Comparison of ENCODE assay signal across 18 cellular contexts in the genomic region with DNA sequence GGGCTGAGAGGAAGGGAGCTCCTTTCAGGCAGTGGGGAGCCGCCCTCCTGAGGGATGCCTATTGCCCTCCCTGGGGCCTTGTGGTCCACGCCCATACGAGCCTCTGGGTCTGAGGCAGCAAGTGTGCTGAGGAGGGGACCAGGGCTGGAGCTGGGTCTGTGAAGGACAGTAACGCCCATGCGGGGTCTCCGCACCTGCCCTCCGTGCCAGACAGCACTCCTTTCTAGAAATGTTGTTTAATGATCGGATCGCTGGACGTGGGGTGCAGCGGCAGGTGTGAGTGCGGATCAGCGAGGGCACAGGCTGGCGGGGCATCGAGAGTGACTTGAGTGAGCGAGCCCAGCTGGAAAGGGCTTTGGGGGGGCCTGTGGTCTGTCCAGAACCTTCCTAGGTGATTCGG.
DNase-seq lines count a peak whose midpoint lies in the region; ATAC-seq, FAIRE-seq and TF ChIP-seq lines count a peak whose summit lies in the region.
"Had no signal": no experiment of that assay in that cellular context is flagged by ENCODE, and none has a peak within 500 bp of the region (broad histone marks: within the 10 kb centered on the region; RNA-seq: fewer than 3 reads in every experiment).

No MANE protein-coding gene starts in this region.

- peak overlapping the region in 1 of 2 experiments; percentile 45; a peak in 2 of 4 replicates for H3K9ac ChIP-seq in K562 (ENCODE audit: insufficient read depth in 1 of 2, low read depth in 2 of 2, low read length in 2 of 2)

- CTCF ChIA-PET in HEK293 (lab: Yijun Ruan, JAX) = no interaction called here
- CTCF ChIA-PET in K562 (lab: Yijun Ruan, JAX; ENCODE audit: low intra/inter-chr PET ratio) = no interaction called here

- no peak for TF ChIP-seq POLR2A in K562 (conservative IDR thresholded peaks at IDR 0.05)

- no peaks in the 10 kb centered on the region for H3K27me3 Mint-ChIP-seq in osteocyte (ENCODE audit: unreplicated experiment)

- no peak overlapping the region for H3K27ac Mint-ChIP-seq in osteocyte (ENCODE audit: unreplicated experiment)
- H3K27ac Mint-ChIP-seq: CD4-positive, alpha-beta T cell had no signal

- H3K27ac ChIP-seq in right cardiac atrium (ENCODE audit: low read length) (no peak overlapping the region), HEK293 (ENCODE audit: extremely low read depth, low read depth, low read length) (no peak overlapping the region), K562 (ENCODE audit: extremely low read depth, low read depth, low read length) (no peak overlapping the region)
- no peak overlapping the region for H3K27ac ChIP-seq in effector memory CD4-positive, alpha-beta T cell (ENCODE audit: insufficient read depth, low read length, poor library complexity, severe bottlenecking)

- ATAC-seq in right cardiac atrium (no peak), Right ventricle myocardium inferior (no peak), K562 (no peak)
- ATAC-seq: GM12878 had no signal

- H4K20me1 ChIP-seq in K562 (replicated peaks; ENCODE audit: control insufficient read depth, insufficient read depth, low read length) = 0 out of 2 replicates have a peak, but pooled peaks cover 3% of the 10 kb centered on the region

- H3K9me3 ChIP-seq in right cardiac atrium (ENCODE audit: control insufficient read depth, low read length) (no peaks in the 10 kb centered on the region), HEK293 (ENCODE audit: control insufficient read depth, insufficient read depth, low read depth, low read length) (no peaks in the 10 kb centered on the region), K562 (replicated peaks; ENCODE audit: control insufficient read depth, insufficient read depth, low read depth, low read length) (no peaks in the 10 kb centered on the region)
- no peaks in the 10 kb centered on the region for H3K9me3 ChIP-seq in effector memory CD4-positive, alpha-beta T cell (ENCODE audit: control insufficient read depth, low read length)
- H3K9me3 ChIP-seq: BE2C had no signal

- WGBS in right cardiac atrium = 96% methylated on average over 17 of the region's 17 CpGs
- 88% methylated on average over 17 of the region's 17 CpGs for WGBS in K562 (ENCODE audit: insufficient coverage, low coverage, missing lambda C conversion rate)

- no peak for FAIRE-seq in K562 (lab: Jason Lieb, UNC)
- FAIRE-seq: GM12878, RCC 7860 had no signal

- in situ Hi-C loops in K562 (cut with MboI) = no loop called here

- no peaks in the 10 kb centered on the region for H3K9me3 Mint-ChIP-seq in osteocyte (ENCODE audit: unreplicated experiment)
- H3K9me3 Mint-ChIP-seq: CD4-positive, alpha-beta T cell had no signal

- H3K4me3 ChIP-seq in right cardiac atrium (ENCODE audit: low read length) (no peak overlapping the region), HEK293 (ENCODE audit: low read depth, low read length) (no peak overlapping the region), K562 (no peak overlapping the region)
- H3K4me3 ChIP-seq in effector memory CD4-positive, alpha-beta T cell (ENCODE audit: insufficient read depth, low read depth, low read length, poor library complexity, severe bottlenecking) = no peak overlapping the region
- H3K4me3 ChIP-seq: GM12878 had no signal

- intact Hi-C loops in right cardiac atrium (cut with DNase I) = no loop called here
- intact Hi-C loops in Right ventricle myocardium inferior (cut with DNase I) = loop anchor here (5.0 kb wide), 1 partner anchor 73 kb away; no protein-coding TSS in a partner anchor
- intact Hi-C loops in K562 (cut with micrococcal nuclease) = no loop called here

- POLR2A ChIA-PET in HEK293 (lab: Yijun Ruan, JAX) (no interaction called here), K562 (lab: Yijun Ruan, JAX) (interaction anchor here (0.6 kb wide), 1 partner anchor 30 kb away, joined by 3 read pairs; no protein-coding TSS in a partner anchor)

- no peaks in the 10 kb centered on the region for H3K9me1 ChIP-seq in K562 (ENCODE audit: control insufficient read depth, insufficient read depth, low read length)

- no peak overlapping the region for H3K4me3 Mint-ChIP-seq in osteocyte (ENCODE audit: unreplicated experiment)
- H3K4me3 Mint-ChIP-seq: CD4-positive, alpha-beta T cell had no signal

- no peak for TF ChIP-seq EP300 in K562 (IDR thresholded peaks at IDR 0.05; ENCODE audit: low read length)

- H3K36me3 Mint-ChIP-seq in osteocyte (ENCODE audit: unreplicated experiment) = no peaks in the 10 kb centered on the region

- H3K79me2 ChIP-seq in K562 (ENCODE audit: control insufficient read depth, insufficient read depth, low read length) = peaks cover 11% of the 10 kb centered on the region

- no peak for TF ChIP-seq RAD21 in K562 (CRISPR knock-in tag; conservative IDR thresholded peaks at IDR 0.05 in 1 of 2, IDR thresholded peaks at IDR 0.05 in 1 of 2)

- no peak overlapping the region for H3K4me2 ChIP-seq in K562 (ENCODE audit: insufficient read depth, low read length)

- BruUV-seq in K562 (replicated peaks; lab: Mats Ljungman, UMichigan) = no TSS peak

- no peak for TF ChIP-seq CTCF in HEK293 (tag by site-specific recombination; IDR thresholded peaks at IDR 0.05)
- TF ChIP-seq CTCF in K562 (IDR thresholded peaks at IDR 0.05 in 2 of 3, conservative IDR thresholded peaks at IDR 0.05 in 1 of 3; ENCODE audit: insufficient read depth in 2 of 3, low read depth in 1 of 3, low read length in 3 of 3) = no peak
- no peak for TF ChIP-seq CTCF in osteocyte (IDR thresholded peaks at IDR 0.05)

- DNase-seq in right cardiac atrium (peak in 2 of 3 donors; percentile 38 to 49), Right ventricle myocardium inferior (ENCODE audit: missing footprints) (no peak), K562 (ENCODE audit: extremely low read depth in 1 of 4, low spot score in 3 of 4) (no peak), osteocyte (ENCODE audit: extremely low spot score, unreplicated experiment) (no peak), dermis blood vessel endothelial cell (no peak)
- DNase-seq in effector memory CD4-positive, alpha-beta T cell = no peak
- DNase-seq: BE2C; CD4-positive, alpha-beta T cell; DND-41; HCEC 1CT; KG1; NCI-H1105; NCI-H146; NCI-H2029; NCI-H748 treated with DMSO at 0.1 percent for 48 hours had no signal

- no peaks in the 10 kb centered on the region for H3K4me1 ChIP-seq in right cardiac atrium (ENCODE audit: control insufficient read depth, insufficient read depth, low read length)
- H3K4me1 ChIP-seq in HEK293 (ENCODE audit: control insufficient read depth, insufficient read depth, low read length) = peaks cover 2% of the 10 kb centered on the region; the same call in 1 of the 2 replicates
- peaks cover 9 to 85% of the 10 kb centered on the region in 2 experiments; a peak in 3 of 5 replicates for H3K4me1 ChIP-seq in K562 (replicated peaks in 1 of 2; ENCODE audit: control insufficient read depth in 2 of 2, insufficient read depth in 2 of 2, low read length in 2 of 2)
- peaks cover 30% of the 10 kb centered on the region for H3K4me1 ChIP-seq in effector memory CD4-positive, alpha-beta T cell (ENCODE audit: control insufficient read depth, insufficient read depth, low read length, poor library complexity, severe bottlenecking)
- H3K4me1 ChIP-seq: BE2C had no signal

- H3K4me1 Mint-ChIP-seq in osteocyte (ENCODE audit: unreplicated experiment) = no peaks in the 10 kb centered on the region

- H2AFZ ChIP-seq in K562 (ENCODE audit: low read depth, low read length) = no peak overlapping the region

- H3K36me3 ChIP-seq in HEK293 (ENCODE audit: control insufficient read depth in 2 of 2, insufficient read depth in 1 of 2, low read length in 2 of 2) (no peaks in the 10 kb centered on the region), K562 (ENCODE audit: control insufficient read depth, insufficient read depth, low read length) (peaks cover 16% of the 10 kb centered on the region; the same call in 1 of the 3 replicates)
- no peaks in the 10 kb centered on the region for H3K36me3 ChIP-seq in effector memory CD4-positive, alpha-beta T cell (ENCODE audit: control insufficient read depth, insufficient read depth, low read length)
- H3K36me3 ChIP-seq: BE2C had no signal

- H3K27me3 ChIP-seq in right cardiac atrium (ENCODE audit: control insufficient read depth, insufficient read depth) (no peaks in the 10 kb centered on the region), K562 (ENCODE audit: control insufficient read depth in 2 of 2, insufficient read depth in 2 of 2, low read length in 2 of 2) (peaks cover 0 to 13% of the 10 kb centered on the region in 2 experiments; a peak in 2 of 5 replicates)
- H3K27me3 ChIP-seq in effector memory CD4-positive, alpha-beta T cell (replicated peaks; ENCODE audit: control insufficient read depth, insufficient read depth, low read length, poor library complexity, severe bottlenecking) = no peaks in the 10 kb centered on the region
- H3K27me3 ChIP-seq: BE2C had no signal

TF ChIP-seq in HEK293, 187 proteins besides CTCF, POLR2A, EP300 and RAD21:
- TF ChIP-seq KLF1 (tag by site-specific recombination; IDR thresholded peaks at IDR 0.05) (0 out of 2 replicates have a peak, but pooled peaks have one; percentile 28), OSR2 (tag by site-specific recombination; IDR thresholded peaks at IDR 0.05) (no peak), ZIC2 (tag by site-specific recombination; IDR thresholded peaks at IDR 0.05) (peak; percentile 32; the same call in 1 of the 2 replicates)

TF ChIP-seq in K562, 482 proteins besides CTCF, POLR2A, EP300 and RAD21:
- no peak for TF ChIP-seq ZNF134 (CRISPR knock-in tag; conservative IDR thresholded peaks at IDR 0.05)
- 0 out of 2 replicates have a peak, but pooled peaks have one; percentile 9 for TF ChIP-seq RBFOX2 (IDR thresholded peaks at IDR 0.05; ENCODE audit: low read depth, low read length)

Comparison
In these comparisons a context has a peak if more than half of its experiments do, and no peak if none do; other contexts are left out.
1. DNase-seq: peak in right cardiac atrium (2 of 3); none in Right ventricle myocardium inferior (single experiment), K562 (0 of 4), osteocyte (single experiment), effector memory CD4-positive, alpha-beta T cell (0 of 3) and dermis blood vessel endothelial cell (single experiment).